ENCODE assay signal across 2 cellular contexts in genomic region chr15:34719051-34719882, GRCh38.
TF ChIP-seq lines count a peak whose summit lies in the region.

No MANE protein-coding gene starts in this region.

TF ChIP-seq in SK-N-SH, 30 proteins besides CTCF, POLR2A, EP300 and RAD21 (continued from another document):
- TF ChIP-seq REST (IDR thresholded peaks at IDR 0.05; ENCODE audit: low read depth, low read length) (no peak), CHD2 (IDR thresholded peaks at IDR 0.05; ENCODE audit: low read length, partially characterized antibody) (no peak), NRF1 (IDR thresholded peaks at IDR 0.05; ENCODE audit: low read depth, low read length) (no peak), FOSL2 (IDR thresholded peaks at IDR 0.05; ENCODE audit: borderline replicate concordance, low read depth) (no peak), PBX3 (IDR thresholded peaks at IDR 0.05) (no peak), RXRA (IDR thresholded peaks at IDR 0.05; ENCODE audit: borderline replicate concordance, low read depth) (no peak), TAF1 (IDR thresholded peaks at IDR 0.05; ENCODE audit: borderline replicate concordance, low read depth, low read length) (no peak), RCOR1 (IDR thresholded peaks at IDR 0.05; ENCODE audit: low read length) (no peak), RFX5 (IDR thresholded peaks at IDR 0.05; ENCODE audit: low read length) (no peak), ZBTB33 (IDR thresholded peaks at IDR 0.05; ENCODE audit: borderline replicate concordance, low read depth) (no peak), TEAD4 (IDR thresholded peaks at IDR 0.05; ENCODE audit: borderline replicate concordance, insufficient read depth) (no peak)

TF ChIP-seq in SK-N-SH treated with all-trans-retinoic acid at 6 μM for 48 hours, 23 proteins besides CTCF, POLR2A, EP300 and RAD21 (continued from another document):
- TF ChIP-seq CREB5 (CRISPR knock-in tag; IDR thresholded peaks at IDR 0.05; ENCODE audit: low read depth) (no peak), CSRNP3 (CRISPR knock-in tag; IDR thresholded peaks at IDR 0.05) (no peak), TOX (CRISPR knock-in tag; IDR thresholded peaks at IDR 0.05; ENCODE audit: borderline replicate concordance) (no peak), ZNF70 (CRISPR knock-in tag; IDR thresholded peaks at IDR 0.05) (no peak), TCF4 (CRISPR knock-in tag; IDR thresholded peaks at IDR 0.05; ENCODE audit: borderline replicate concordance) (no peak), ISL1 (CRISPR knock-in tag; IDR thresholded peaks at IDR 0.05) (no peak), SNAI2 (CRISPR knock-in tag; IDR thresholded peaks at IDR 0.05) (no peak), RARB (CRISPR knock-in tag; IDR thresholded peaks at IDR 0.05) (no peak)
- TF ChIP-seq, protein P1, sequence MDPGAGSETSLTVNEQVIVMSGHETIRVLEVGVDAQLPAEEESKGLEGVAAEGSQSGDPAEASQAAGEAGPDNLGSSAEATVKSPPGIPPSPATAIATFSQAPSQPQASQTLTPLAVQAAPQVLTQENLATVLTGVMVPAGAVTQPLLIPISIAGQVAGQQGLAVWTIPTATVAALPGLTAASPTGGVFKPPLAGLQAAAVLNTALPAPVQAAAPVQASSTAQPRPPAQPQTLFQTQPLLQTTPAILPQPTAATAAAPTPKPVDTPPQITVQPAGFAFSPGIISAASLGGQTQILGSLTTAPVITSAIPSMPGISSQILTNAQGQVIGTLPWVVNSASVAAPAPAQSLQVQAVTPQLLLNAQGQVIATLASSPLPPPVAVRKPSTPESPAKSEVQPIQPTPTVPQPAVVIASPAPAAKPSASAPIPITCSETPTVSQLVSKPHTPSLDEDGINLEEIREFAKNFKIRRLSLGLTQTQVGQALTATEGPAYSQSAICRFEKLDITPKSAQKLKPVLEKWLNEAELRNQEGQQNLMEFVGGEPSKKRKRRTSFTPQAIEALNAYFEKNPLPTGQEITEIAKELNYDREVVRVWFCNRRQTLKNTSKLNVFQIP (CRISPR knock-in tag; IDR thresholded peaks at IDR 0.05; ENCODE audit: borderline replicate concordance, low read depth), result no peak
